ENCODE assay signal across 23 cellular contexts in genomic region chr17:36640836-36641235, GRCh38. TPM values are rescaled to one million over a fixed set of nuclear protein-coding genes. Genes with fewer than 3 reads are reported as not detected.
DNase-seq lines count a peak whose midpoint lies in the region; ATAC-seq and TF ChIP-seq lines count a peak whose summit lies in the region.
"Had no signal": no experiment of that assay in that cellular context is flagged by ENCODE, and none has a peak within 500 bp of the region (broad histone marks: within the 10 kb centered on the region; RNA-seq: fewer than 3 reads in every experiment).

No MANE protein-coding gene starts in this region.

- 50% methylated on average over 9 of the region's 10 CpGs for WGBS in hepatocyte (ENCODE audit: low lambda C conversion rate, missing lambda C conversion rate)
- 61 to 87% (median 67%) methylated on average over 6 to 10 of the region's 10 CpGs for WGBS in adrenal gland, 4 donors

- H3K27ac Mint-ChIP-seq in GM23338 (no peak overlapping the region), WTC11 (no peak overlapping the region), neural progenitor cell (no peak overlapping the region)
- H3K27ac Mint-ChIP-seq: CD8-positive, alpha-beta memory T cell had no signal

- H3K4me1 Mint-ChIP-seq in GM23338 (peaks cover 26% of the 10 kb centered on the region), WTC11 (peaks cover 21% of the 10 kb centered on the region), neural progenitor cell (peaks cover 23% of the 10 kb centered on the region)

- H3K79me2 ChIP-seq in GM23338 (replicated peaks; ENCODE audit: insufficient read depth) (no peaks in the 10 kb centered on the region), hepatocyte (no peaks in the 10 kb centered on the region), neural progenitor cell (ENCODE audit: low read depth) (no peaks in the 10 kb centered on the region), OCI-LY7 (ENCODE audit: insufficient read depth, low read depth, low read length) (no peaks in the 10 kb centered on the region)

- H3F3A ChIP-seq in GM23338 (replicated peaks; ENCODE audit: low read depth) (peaks cover 11% of the 10 kb centered on the region), neural progenitor cell (ENCODE audit: low read depth) (peaks cover 16% of the 10 kb centered on the region)

- H3K9me3 ChIP-seq in hepatocyte (ENCODE audit: low read depth) (no peaks in the 10 kb centered on the region), neural progenitor cell (ENCODE audit: low read depth) (no peaks in the 10 kb centered on the region), OCI-LY7 (ENCODE audit: low read length) (no peaks in the 10 kb centered on the region), adrenal gland (replicated peaks in 1 of 3) (no peaks in the 10 kb centered on the region)
- H3K9me3 ChIP-seq: MG63 had no signal

- H3K27ac ChIP-seq in GM23338 (ENCODE audit: low read depth) (no peak overlapping the region), hepatocyte (no peak overlapping the region), neural progenitor cell (no peak overlapping the region), OCI-LY7 (ENCODE audit: low read depth, low read length, poor library complexity, severe bottlenecking) (no peak overlapping the region), adrenal gland (no peak overlapping the region)
- H3K27ac ChIP-seq: GM23248 had no signal

- H3K27me3 Mint-ChIP-seq in GM23338 (ENCODE audit: insufficient read depth, low read depth, poor library complexity) (peaks cover 55% of the 10 kb centered on the region), WTC11 (ENCODE audit: low read depth) (peaks cover 59% of the 10 kb centered on the region), neural progenitor cell (ENCODE audit: insufficient read depth, low read depth) (peaks cover 55% of the 10 kb centered on the region)

- peaks cover 66% of the 10 kb centered on the region for H3K27me3 ChIP-seq in GM23338 (ENCODE audit: insufficient read depth)
- peaks cover 92% of the 10 kb centered on the region for H3K27me3 ChIP-seq in hepatocyte
- peaks cover 75% of the 10 kb centered on the region for H3K27me3 ChIP-seq in neural progenitor cell
- peaks cover 42% of the 10 kb centered on the region for H3K27me3 ChIP-seq in adrenal gland

- no peaks in the 10 kb centered on the region for H3K36me3 ChIP-seq in GM23338 (ENCODE audit: insufficient read depth)
- no peaks in the 10 kb centered on the region for H3K36me3 ChIP-seq in hepatocyte (replicated peaks; ENCODE audit: insufficient read depth, low read depth)
- no peaks in the 10 kb centered on the region for H3K36me3 ChIP-seq in neural progenitor cell
- H3K36me3 ChIP-seq in OCI-LY7 (ENCODE audit: insufficient read depth, low read length), result no peaks in the 10 kb centered on the region
- no peaks in the 10 kb centered on the region for H3K36me3 ChIP-seq in adrenal gland (replicated peaks in 1 of 2)
- H3K36me3 ChIP-seq: MG63 had no signal

- H3K4me2 ChIP-seq in GM23338, result peak overlapping the region; percentile 99
- H3K4me2 ChIP-seq in hepatocyte, result peak overlapping the region; percentile 97
- H3K4me2 ChIP-seq in neural progenitor cell, result peak overlapping the region; percentile 95
- no peak overlapping the region for H3K4me2 ChIP-seq in OCI-LY7 (ENCODE audit: low read length)

- no peak for TF ChIP-seq POLR2A in adrenal gland (IDR thresholded peaks at IDR 0.05)

- POLR2A ChIA-PET in WTC11 (lab: Charles Lee), result interaction anchor here (0.6 kb wide), 1 partner anchor 38 kb away, joined by 3 read pairs; no protein-coding TSS in a partner anchor
- POLR2A ChIA-PET in OCI-LY7 (lab: Charles Lee), result no interaction called here

- DNase-seq in GM23338 (ENCODE audit: low spot score), result peak; percentile 29
- DNase-seq in WTC11 (ENCODE audit: low spot score), result no peak
- DNase-seq in hepatocyte (ENCODE audit: low spot score), result no peak
- DNase-seq in neural progenitor cell (ENCODE audit: low spot score), result peak; percentile 29
- DNase-seq in OCI-LY7 (ENCODE audit: low spot score), result no peak
- DNase-seq in adrenal gland, result no peak
- no peak for DNase-seq in amniotic stem cell (lab: John Stamatoyannopoulos, UW)
- DNase-seq: AML-193; C1 segment of cervical spinal cord; CD8-positive, alpha-beta memory T cell; GDM1; GM23248; MG63; NCI-H1417; NCI-H1694 treated with DMSO at 0.1 percent for 48 hours; NCI-H2081 treated with DMSO at 0.1 percent for 48 hours; NCI-H2171 treated with DMSO at 0.1 percent for 48 hours; NCI-H446; NCI-H526; PC-3; SHP77 had no signal

- TF ChIP-seq CTCF in GM23338 (conservative IDR thresholded peaks at IDR 0.05; ENCODE audit: low read depth in 2 of 2) (no peak), WTC11 (IDR thresholded peaks at IDR 0.05) (no peak), hepatocyte (IDR thresholded peaks at IDR 0.05; ENCODE audit: poor library complexity) (no peak), neural progenitor cell (IDR thresholded peaks at IDR 0.05) (no peak), OCI-LY7 (conservative IDR thresholded peaks at IDR 0.05; ENCODE audit: low read length) (no peak), adrenal gland (IDR thresholded peaks at IDR 0.05) (no peak)

- H3K4me3 Mint-ChIP-seq in GM23338 (peak overlapping the region; percentile 52; the same call in 2 of the 3 replicates), WTC11 (peak overlapping the region; percentile 76), neural progenitor cell (peak overlapping the region; percentile 84)

- CTCF ChIA-PET in WTC11 (lab: Charles Lee), result interaction anchor here (0.5 to 1.6 kb wide), 9 partner anchors 15 to 576 kb away, joined by 3 to 11 read pairs (median 4); no protein-coding TSS in a partner anchor
- CTCF ChIA-PET in OCI-LY7 (lab: Charles Lee; ENCODE audit: unreplicated experiment), result no interaction called here

- H3K9ac ChIP-seq in neural progenitor cell, result no peak overlapping the region
- H3K9ac ChIP-seq: GM23248 had no signal

- H2AFZ ChIP-seq in GM23338, result peak overlapping the region; percentile 99
- H2AFZ ChIP-seq in hepatocyte, result no peak overlapping the region
- no peak overlapping the region for H2AFZ ChIP-seq in neural progenitor cell (replicated peaks)
- H2AFZ ChIP-seq in OCI-LY7 (ENCODE audit: low read length), result no peak overlapping the region

- peak overlapping the region; percentile 82 for H3K4me3 ChIP-seq in GM23338
- H3K4me3 ChIP-seq in hepatocyte, result no peak overlapping the region
- peak overlapping the region; percentile 59 for H3K4me3 ChIP-seq in neural progenitor cell
- H3K4me3 ChIP-seq in OCI-LY7 (ENCODE audit: low read depth, low read length, poor library complexity, severe bottlenecking), result no peak overlapping the region
- H3K4me3 ChIP-seq in adrenal gland, result no peak overlapping the region
- H3K4me3 ChIP-seq: K562, MG63 had no signal

- H3K36me3 Mint-ChIP-seq in GM23338 (ENCODE audit: low read depth), result no peaks in the 10 kb centered on the region
- H3K36me3 Mint-ChIP-seq in WTC11, result no peaks in the 10 kb centered on the region
- no peaks in the 10 kb centered on the region for H3K36me3 Mint-ChIP-seq in neural progenitor cell

- H3K4me1 ChIP-seq in GM23338 (ENCODE audit: insufficient read depth), result peaks cover 16% of the 10 kb centered on the region; the same call in 1 of the 2 replicates
- H3K4me1 ChIP-seq in hepatocyte (ENCODE audit: insufficient read depth), result peaks cover 14% of the 10 kb centered on the region
- peaks cover 16% of the 10 kb centered on the region for H3K4me1 ChIP-seq in neural progenitor cell
- no peaks in the 10 kb centered on the region for H3K4me1 ChIP-seq in OCI-LY7 (ENCODE audit: insufficient read depth, low read length, poor library complexity, severe bottlenecking)
- peaks cover 9 to 12% of the 10 kb centered on the region in 2 donors for H3K4me1 ChIP-seq in adrenal gland (replicated peaks in 1 of 2)

- H4K20me1 ChIP-seq in GM23338 (replicated peaks; ENCODE audit: insufficient read depth) (no peaks in the 10 kb centered on the region; the same call in 1 of the 2 replicates), hepatocyte (ENCODE audit: insufficient read depth, poor library complexity, severe bottlenecking) (no peaks in the 10 kb centered on the region), neural progenitor cell (ENCODE audit: low read depth) (no peaks in the 10 kb centered on the region), OCI-LY7 (ENCODE audit: insufficient read depth, low read length) (no peaks in the 10 kb centered on the region)

- H3K9me3 Mint-ChIP-seq in GM23338 (no peaks in the 10 kb centered on the region), WTC11 (no peaks in the 10 kb centered on the region), neural progenitor cell (no peaks in the 10 kb centered on the region)
- H3K9me3 Mint-ChIP-seq: CD8-positive, alpha-beta memory T cell had no signal

- no peaks in the 10 kb centered on the region for H3K9me2 ChIP-seq in GM23338 (ENCODE audit: insufficient read depth)
- H3K9me2 ChIP-seq in hepatocyte (replicated peaks; ENCODE audit: insufficient read depth), result no peaks in the 10 kb centered on the region
- no peaks in the 10 kb centered on the region for H3K9me2 ChIP-seq in OCI-LY7 (ENCODE audit: insufficient read depth, low read length)

- no peak; the same call in 2 of the 3 replicates for ATAC-seq in GM23338
- peak; percentile 7; the same call in 1 of the 2 replicates for ATAC-seq in WTC11
- no peak for ATAC-seq in HG03108 (IDR thresholded peaks at IDR 0.05; ENCODE audit: unreplicated experiment)
- ATAC-seq: K562, PC-3 had no signal

- intact Hi-C loops in OCI-LY7 (cut with micrococcal nuclease; ENCODE audit: unreplicated experiment), result no loop called here
- intact Hi-C loops in adrenal gland (cut with DNase I), result no loop called here

- BruUV-seq in OCI-LY7 (replicated peaks; lab: Mats Ljungman, UMichigan), result no TSS peak

TF ChIP-seq in WTC11, 78 proteins besides CTCF, POLR2A, EP300 and RAD21 (continues in another document):
- no peak for TF ChIP-seq TEAD4 (CRISPR knock-in tag; IDR thresholded peaks at IDR 0.05)

RNA-seq across cellular contexts. Expression of gene MRM1, which starts 39.5 kb away (rescaled TPM):
- total RNA-seq in GM23338 (2014; rRNA removed; shearing (Covaris generic)), result 20.4 and 22.9 TPM in 2 replicates
- 7.6 and 8.4 TPM in 2 replicates for polyA plus RNA-seq in GM23338 (2016; fragmentation: Nextera tagmentation; extraction: Ambion mirVana)
- 12.1 to 16.5 TPM (median 14.2 TPM) in 3 replicates for total RNA-seq in WTC11 (2021)
- 4.7 and 5.5 TPM in 2 replicates for total RNA-seq in hepatocyte
- polyA plus RNA-seq in hepatocyte, result 4.1 and 5.5 TPM in 2 replicates
- total RNA-seq in neural progenitor cell (ENCODE audit: low replicate concordance), result 0.65 and 4.1 TPM in 2 replicates
- 20.9 and 22.5 TPM in 2 replicates for total RNA-seq in OCI-LY7 (2014; rRNA removed; shearing (Covaris generic))
- total RNA-seq in OCI-LY7 (2022), result 18.6 and 22.6 TPM in 2 replicates
- 10 to 100 TPM in 4 of 8 donors, 1 to 10 TPM in 4; 5.2 to 18.5 (median 10.1) TPM for total RNA-seq in adrenal gland
- polyA plus RNA-seq in adrenal gland, result 10 to 100 TPM in 1 of 3 donors, 1 to 10 TPM in 2; 6.9 to 10.1 (median 7.0) TPM

RNA-seq across cellular contexts. Expression of gene DHRS11, which starts 49.2 kb away (rescaled TPM):
- total RNA-seq in GM23338 (2014; rRNA removed; shearing (Covaris generic)), result 36.7 and 39.6 TPM in 2 replicates
- polyA plus RNA-seq in GM23338 (2016; fragmentation: Nextera tagmentation; extraction: Ambion mirVana) (20.4 and 23.4 TPM in 2 replicates), hepatocyte (41.3 and 49.8 TPM in 2 replicates), adrenal gland (10 to 100 TPM; 12.8 to 21.3 (median 13.8) TPM)
- total RNA-seq in WTC11 (2021) (34.8 to 38.0 TPM (median 35.9 TPM) in 3 replicates), hepatocyte (33.2 and 48.9 TPM in 2 replicates), neural progenitor cell (ENCODE audit: low replicate concordance) (14.4 and 27.3 TPM in 2 replicates), OCI-LY7 (2022) (5.1 and 7.2 TPM in 2 replicates), adrenal gland (10 to 100 TPM in 6 of 8 donors, 1 to 10 TPM in 2; 5.9 to 28.1 (median 12.0) TPM)
- 9.4 and 13.9 TPM in 2 replicates for total RNA-seq in OCI-LY7 (2014; rRNA removed; shearing (Covaris generic))

Comparison
In these comparisons a context has a peak if more than half of its experiments do, and no peak if none do; other contexts are left out.
1. DNase-seq: peak in GM23338 (single experiment) and neural progenitor cell (single experiment); none in WTC11 (single experiment), hepatocyte (single experiment), OCI-LY7 (single experiment), adrenal gland (0 of 7) and amniotic stem cell (single experiment).
2. H3K4me3 ChIP-seq: peak in GM23338 (single experiment) and neural progenitor cell (single experiment); none in hepatocyte (single experiment), OCI-LY7 (single experiment) and adrenal gland (0 of 4).
3. Peak in every context shown above with its lines, with median percentiles within 50 percentile points of each other: H3K4me3 Mint-ChIP-seq.